Comparison of ENCODE assay signal across 1 cellular context in genomic region chr22:43085658-43086606, GRCh38.
TF ChIP-seq lines count a peak whose summit lies in the region.

No MANE protein-coding gene starts in this region.

TF ChIP-seq in GM12878, 131 proteins besides CTCF, POLR2A, EP300 and RAD21 (continued from another document):
- TF ChIP-seq ZBED1 (IDR thresholded peaks at IDR 0.05; ENCODE audit: borderline replicate concordance), result no peak
- no peak for TF ChIP-seq BMI1 (IDR thresholded peaks at IDR 0.05; ENCODE audit: borderline replicate concordance)
- peak; percentile 63 to 65; a peak in 2 of 4 replicates for TF ChIP-seq IKZF2 (IDR thresholded peaks at IDR 0.05)
- TF ChIP-seq GATAD2B (conservative IDR thresholded peaks at IDR 0.05; ENCODE audit: low read depth), result no peak
- TF ChIP-seq ASH2L (IDR thresholded peaks at IDR 0.05; ENCODE audit: borderline replicate concordance, low read depth), result no peak
- TF ChIP-seq SKIL (IDR thresholded peaks at IDR 0.05; ENCODE audit: low read depth, poor library complexity, severe bottlenecking), result no peak
- no peak for TF ChIP-seq MXI1 (IDR thresholded peaks at IDR 0.05; ENCODE audit: low read depth, low read length)
- no peak for TF ChIP-seq REST (IDR thresholded peaks at IDR 0.05; ENCODE audit: low read depth, low read length)
- no peak for TF ChIP-seq SMARCA5 (IDR thresholded peaks at IDR 0.05)
- no peak for TF ChIP-seq SUPT20H (IDR thresholded peaks at IDR 0.05; ENCODE audit: borderline replicate concordance, control insufficient read depth, low read depth, low read length)
- TF ChIP-seq PKNOX1 (IDR thresholded peaks at IDR 0.05), result no peak; the same call in 1 of the 2 replicates
- TF ChIP-seq ZBTB40 (IDR thresholded peaks at IDR 0.05; ENCODE audit: borderline replicate concordance), result no peak
- TF ChIP-seq SPI1 (IDR thresholded peaks at IDR 0.05; ENCODE audit: borderline replicate concordance, insufficient read depth, low read depth, low read length), result peak; percentile 37; the same call in 1 of the 2 replicates
- TF ChIP-seq BRCA1 (IDR thresholded peaks at IDR 0.05; ENCODE audit: low read depth, low read length), result no peak
- no peak for TF ChIP-seq PAX8 (IDR thresholded peaks at IDR 0.05)
- TF ChIP-seq CREM (IDR thresholded peaks at IDR 0.05; ENCODE audit: low read depth), result peak; percentile 70; the same call in 1 of the 2 replicates
- no peak for TF ChIP-seq YY1 (IDR thresholded peaks at IDR 0.05; ENCODE audit: low read depth, low read length)
- TF ChIP-seq JUNB (IDR thresholded peaks at IDR 0.05), result no peak; the same call in 1 of the 2 replicates
- TF ChIP-seq ESRRA (IDR thresholded peaks at IDR 0.05; ENCODE audit: low read length), result no peak
- no peak for TF ChIP-seq MYC (IDR thresholded peaks at IDR 0.05; ENCODE audit: insufficient read depth, insufficient read length, insufficient replicate concordance, low read length, severe bottlenecking)
- TF ChIP-seq CEBPZ (IDR thresholded peaks at IDR 0.05; ENCODE audit: low read depth, low read length), result no peak
- TF ChIP-seq BACH1 (IDR thresholded peaks at IDR 0.05; ENCODE audit: borderline replicate concordance), result no peak
- no peak for TF ChIP-seq SIN3A (IDR thresholded peaks at IDR 0.05; ENCODE audit: low read depth, low read length)
- TF ChIP-seq RCOR1 (conservative IDR thresholded peaks at IDR 0.05; ENCODE audit: low read depth, low read length), result no peak
- TF ChIP-seq CHD4 (IDR thresholded peaks at IDR 0.05), result no peak
- no peak for TF ChIP-seq TARDBP (IDR thresholded peaks at IDR 0.05; ENCODE audit: borderline replicate concordance)
- peak; percentile 86; the same call in 1 of the 2 replicates for TF ChIP-seq CREB1 (IDR thresholded peaks at IDR 0.05; ENCODE audit: low read depth)
- no peak for TF ChIP-seq NR2C1 (IDR thresholded peaks at IDR 0.05)
- TF ChIP-seq ZZZ3 (IDR thresholded peaks at IDR 0.05; ENCODE audit: control insufficient read depth, insufficient read length, low read depth), result no peak
- no peak for TF ChIP-seq PRDM15 (CRISPR knock-in tag; IDR thresholded peaks at IDR 0.05)
- no peak for TF ChIP-seq MEF2B (IDR thresholded peaks at IDR 0.05; ENCODE audit: partially characterized antibody, poor library complexity, severe bottlenecking)
- no peak for TF ChIP-seq POU2F2 (IDR thresholded peaks at IDR 0.05; ENCODE audit: borderline replicate concordance, low read depth, low read length)
- no peak for TF ChIP-seq TAF1 (IDR thresholded peaks at IDR 0.05; ENCODE audit: borderline replicate concordance, low read depth, low read length)
- no peak for TF ChIP-seq MLLT1 (IDR thresholded peaks at IDR 0.05)
- TF ChIP-seq POLR2AphosphoS2 (IDR thresholded peaks at IDR 0.05; ENCODE audit: low read depth, low read length), result no peak
- peak; percentile 82 for TF ChIP-seq ATF7 (IDR thresholded peaks at IDR 0.05; ENCODE audit: low read depth)
- no peak for TF ChIP-seq SUZ12 (IDR thresholded peaks at IDR 0.05; ENCODE audit: unreplicated experiment)
- TF ChIP-seq ZNF384 (IDR thresholded peaks at IDR 0.05; ENCODE audit: borderline replicate concordance, low read depth, low read length), result no peak
- TF ChIP-seq MTA2 (IDR thresholded peaks at IDR 0.05; ENCODE audit: low read depth), result no peak
- no peak for TF ChIP-seq PML (IDR thresholded peaks at IDR 0.05; ENCODE audit: low read length)
- no peak for TF ChIP-seq YBX1 (IDR thresholded peaks at IDR 0.05)
